Comparison of ENCODE assay signal across 7 cellular contexts in genomic region chr3:194686816-194687637, GRCh38. TPM values are rescaled to one million over a fixed set of nuclear protein-coding genes. Genes with fewer than 3 reads are reported as not detected.
DNase-seq lines count a peak whose midpoint lies in the region; ATAC-seq and TF ChIP-seq lines count a peak whose summit lies in the region.

No MANE protein-coding gene starts in this region.

- 2 to 8% (median 4%) methylated on average over 51 to 86 of the region's 86 CpGs for WGBS in heart left ventricle, 4 donors

- no peak for DNase-seq in GM12864 (ENCODE audit: low read depth)
- peak; percentile 42 for DNase-seq in NAMALWA (ENCODE audit: low spot score)
- peak; percentile 44 for DNase-seq in activated naive CD8-positive, alpha-beta T cell treated with anti-CD3 and anti-CD28 coated beads for 36 hours
- DNase-seq in heart left ventricle: peak; percentile 53 to 86 (median 65)
- peak; percentile 90 for DNase-seq in posterior vena cava (ENCODE audit: low spot score)
- no peak for DNase-seq in NCI-H524 treated with DMSO at 0.1 percent for 48 hours (lab: John Stamatoyannopoulos, UW)

- peaks cover 30% of the 10 kb centered on the region for H3K27me3 Mint-ChIP-seq in activated naive CD8-positive, alpha-beta T cell treated with anti-CD3 and anti-CD28 coated beads for 36 hours

- H3K9me3 ChIP-seq in heart left ventricle: no peaks in the 10 kb centered on the region

- H3K4me1 Mint-ChIP-seq in activated naive CD8-positive, alpha-beta T cell treated with anti-CD3 and anti-CD28 coated beads for 36 hours: peaks cover 57% of the 10 kb centered on the region

- peaks cover 4 to 73% (median 54%) of the 10 kb centered on the region in 12 donors for H3K4me1 ChIP-seq in heart left ventricle

- intact Hi-C loops in heart left ventricle (cut with DNase I) (loop anchor here (2.0 to 10.0 kb wide), 16 partner anchors 80 to 838 kb away; no protein-coding TSS in a partner anchor), posterior vena cava (cut with DNase I) (loop anchor here (1.0 to 10.0 kb wide), 3 partner anchors 188 to 838 kb away; no protein-coding TSS in a partner anchor)

- ATAC-seq in heart left ventricle (peak in 3 of 4 donors; percentile 8 to 37 (median 34)), HG03135 (IDR thresholded peaks at IDR 0.05; ENCODE audit: unreplicated experiment) (no peak)

- no peaks in the 10 kb centered on the region for H3K36me3 Mint-ChIP-seq in activated naive CD8-positive, alpha-beta T cell treated with anti-CD3 and anti-CD28 coated beads for 36 hours

- peak overlapping the region; percentile 84 to 94 (median 91) for H3K27ac ChIP-seq in heart left ventricle

- peaks cover 0 to 8% (median 0%) of the 10 kb centered on the region in 9 donors for H3K36me3 ChIP-seq in heart left ventricle

- no peak for TF ChIP-seq POLR2A in heart left ventricle (IDR thresholded peaks at IDR 0.05)

- TF ChIP-seq CTCF in GM12864 (IDR thresholded peaks at IDR 0.05; ENCODE audit: low read depth, low read length, missing control alignments) (no peak), heart left ventricle (IDR thresholded peaks at IDR 0.05) (no peak)

- no peaks in the 10 kb centered on the region for H3K9me3 Mint-ChIP-seq in activated naive CD8-positive, alpha-beta T cell treated with anti-CD3 and anti-CD28 coated beads for 36 hours

- H3K27ac Mint-ChIP-seq in activated naive CD8-positive, alpha-beta T cell treated with anti-CD3 and anti-CD28 coated beads for 36 hours: peak overlapping the region; percentile 77

- peak overlapping the region; percentile 78 for H3K4me3 Mint-ChIP-seq in activated naive CD8-positive, alpha-beta T cell treated with anti-CD3 and anti-CD28 coated beads for 36 hours

- no peaks in the 10 kb centered on the region for H3K27me3 ChIP-seq in heart left ventricle

- H3K4me3 ChIP-seq in GM12864 (ENCODE audit: low read depth, low read length) (peak overlapping the region; percentile 61), heart left ventricle (peak overlapping the region; percentile 70 to 96 (median 86))

RNA-seq across cellular contexts. Expression of gene FAM43A, which starts 1.3 kb away (rescaled TPM):
- total RNA-seq in activated naive CD8-positive, alpha-beta T cell treated with anti-CD3 and anti-CD28 coated beads for 36 hours: 1 to 10 TPM; 3.8 to 4.1 TPM
- total RNA-seq in heart left ventricle (10 to 100 TPM; 10.5 to 34.8 (median 15.5) TPM), posterior vena cava (10 to 100 TPM; 11.4 to 12.4 TPM)
- polyA plus RNA-seq in heart left ventricle: 10 to 100 TPM in 1 of 2 donors, 1 to 10 TPM in 1; 7.5 to 23.1 TPM

RNA-seq across cellular contexts. Expression of gene LSG1, which starts 15.0 kb away (rescaled TPM):
- 10 to 100 TPM; 50.6 to 56.6 TPM for total RNA-seq in activated naive CD8-positive, alpha-beta T cell treated with anti-CD3 and anti-CD28 coated beads for 36 hours
- 10 to 100 TPM; 13.7 to 22.2 (median 18.9) TPM for total RNA-seq in heart left ventricle
- 10 to 100 TPM in 1 of 2 donors, 1 to 10 TPM in 1; 9.6 to 26.9 TPM for polyA plus RNA-seq in heart left ventricle
- total RNA-seq in posterior vena cava: 10 to 100 TPM; 20.7 to 28.5 TPM

RNA-seq across cellular contexts. Expression of gene TMEM44, which starts 53.8 kb away (rescaled TPM):
- total RNA-seq in activated naive CD8-positive, alpha-beta T cell treated with anti-CD3 and anti-CD28 coated beads for 36 hours: 1 to 10 TPM; 3.0 to 4.4 TPM
- total RNA-seq in heart left ventricle: 1 to 10 TPM; 3.8 to 8.5 (median 4.7) TPM
- 1 to 10 TPM; 6.5 to 7.5 TPM for polyA plus RNA-seq in heart left ventricle
- 1 to 10 TPM; 9.2 to 9.4 TPM for total RNA-seq in posterior vena cava

Comparison
In these comparisons a context has a peak if more than half of its experiments do, and no peak if none do; other contexts are left out.
1. DNase-seq: peak in NAMALWA (single experiment), activated naive CD8-positive, alpha-beta T cell treated with anti-CD3 and anti-CD28 coated beads for 36 hours (single experiment), heart left ventricle (5 of 5) and posterior vena cava (single experiment); none in GM12864 (single experiment) and NCI-H524 treated with DMSO at 0.1 percent for 48 hours (single experiment).